ENCODE assay signal across 15 cellular contexts in genomic region chr1:182426442-182427430, GRCh38. TPM values are rescaled to one million over a fixed set of nuclear protein-coding genes. Genes with fewer than 3 reads are reported as not detected.
DNase-seq lines count a peak whose midpoint lies in the region; ATAC-seq, FAIRE-seq and TF ChIP-seq lines count a peak whose summit lies in the region.
"Had no signal": no experiment of that assay in that cellular context is flagged by ENCODE, and none has a peak within 500 bp of the region (broad histone marks: within the 10 kb centered on the region; RNA-seq: fewer than 3 reads in every experiment).

No MANE protein-coding gene starts in this region.

- intact Hi-C loops in kidney (cut with DNase I) = no loop called here

- FAIRE-seq in kidney (lab: Jason Lieb, UNC) = no peak
- FAIRE-seq: frontal cortex had no signal

- in situ Hi-C loops in GM13977 (cut with MboI; ENCODE audit: low pct_unique_long_range_greater_than_20kb, low sequenced_read_pairs, unreplicated experiment) = no loop called here

- no peaks in the 10 kb centered on the region for H3K36me3 ChIP-seq in kidney (ENCODE audit: control insufficient read depth in 1 of 2, insufficient read depth in 2 of 2, low read length in 2 of 2)
- H3K36me3 ChIP-seq: colonic mucosa had no signal

- peak; percentile 77 for ATAC-seq in GM19395 (IDR thresholded peaks at IDR 0.05; ENCODE audit: unreplicated experiment)
- ATAC-seq in HG02840 (IDR thresholded peaks at IDR 0.05; ENCODE audit: low FRiP score, unreplicated experiment) = peak; percentile 59
- peak; percentile 58 for ATAC-seq in HG03520 (IDR thresholded peaks at IDR 0.05; ENCODE audit: unreplicated experiment)

- no peaks in the 10 kb centered on the region for H3K4me1 ChIP-seq in kidney (ENCODE audit: control insufficient read depth in 1 of 2, insufficient read depth in 1 of 2, low read depth in 1 of 2, low read length in 2 of 2)
- H3K4me1 ChIP-seq: colonic mucosa had no signal

- DNase-seq in GM13977 (ENCODE audit: low spot score) = peak; percentile 66
- DNase-seq in AG20443 (ENCODE audit: low spot score) = no peak
- no peak for DNase-seq in NCI-H1105 treated with DMSO at 0.1 percent for 48 hours (lab: John Stamatoyannopoulos, UW)
- no peak for DNase-seq in kidney
- no peak for DNase-seq in LoVo (ENCODE audit: low spot score)
- DNase-seq: activated gamma-delta T cell treated with Interleukin-2 at 50 U/mL for 16 hours, colonic mucosa, GDM1, NCI-H2081 treated with DMSO at 0.1 percent for 48 hours had no signal

- TF ChIP-seq CTCF in GM13977 (IDR thresholded peaks at IDR 0.05; ENCODE audit: extremely low read depth, insufficient read depth, missing control alignments) (no peak), kidney (IDR thresholded peaks at IDR 0.05; ENCODE audit: borderline replicate concordance, extremely low read depth, insufficient read depth) (no peak)

- no peak overlapping the region for H3K4me3 ChIP-seq in kidney (ENCODE audit: low read length in 2 of 2)
- H3K4me3 ChIP-seq: colonic mucosa had no signal

- H3K27ac ChIP-seq in kidney (ENCODE audit: low read depth in 2 of 2, low read length in 2 of 2) = no peak overlapping the region
- H3K27ac ChIP-seq: colonic mucosa had no signal

- H3K9me3 ChIP-seq in kidney (ENCODE audit: control insufficient read depth in 1 of 2, low read length in 2 of 2) = no peaks in the 10 kb centered on the region
- H3K9me3 ChIP-seq: colonic mucosa had no signal

- no peak overlapping the region for H3K9ac ChIP-seq in kidney (ENCODE audit: low read length in 2 of 2)

RNA-seq across cellular contexts. Expression of gene RGSL1, which starts 23.2 kb away (rescaled TPM):
- total RNA-seq in kidney = not detected
- not detected for polyA plus RNA-seq in kidney (ENCODE audit: insufficient read depth, low read depth, low replicate concordance)
- total RNA-seq: colonic mucosa, lung microvascular endothelial cell had no signal

RNA-seq across cellular contexts. Expression of gene TEDDM1, which starts 26.3 kb away (rescaled TPM):
- total RNA-seq in kidney = not detected
- polyA plus RNA-seq in kidney (ENCODE audit: insufficient read depth, low read depth, low replicate concordance) = not detected
- total RNA-seq: colonic mucosa, frontal cortex, HT1080, lung microvascular endothelial cell had no signal

RNA-seq across cellular contexts. Expression of gene GLUL, which starts 35.1 kb away (rescaled TPM):
- total RNA-seq in kidney = 533 TPM
- 90.6 TPM for polyA plus RNA-seq in kidney (ENCODE audit: insufficient read depth, low read depth, low replicate concordance)
